ENCODE assay signal across 1 cellular context in genomic region chrX:1392376-1393130, GRCh38.
TF ChIP-seq lines count a peak whose summit lies in the region.

No MANE protein-coding gene starts in this region.

TF ChIP-seq in K562, 482 proteins besides CTCF, POLR2A, EP300 and RAD21 (continued from another document and continues in another):
- peak; percentile 92; the same call in 1 of the 2 replicates for TF ChIP-seq RREB1 (CRISPR knock-in tag; IDR thresholded peaks at IDR 0.05)
- no peak for TF ChIP-seq NFIC (IDR thresholded peaks at IDR 0.05)
- no peak for TF ChIP-seq NR0B1 (IDR thresholded peaks at IDR 0.05; ENCODE audit: partially characterized antibody)
- no peak for TF ChIP-seq FOSL1 (tag; conservative IDR thresholded peaks at IDR 0.05)
- TF ChIP-seq CREB3 (tag; conservative IDR thresholded peaks at IDR 0.05; ENCODE audit: low read depth) = peak; percentile 86
- peak; percentile 44; the same call in 1 of the 2 replicates for TF ChIP-seq ZBTB34 (CRISPR knock-in tag; IDR thresholded peaks at IDR 0.05)
- TF ChIP-seq IRF2 (CRISPR knock-in tag; IDR thresholded peaks at IDR 0.05) = no peak
- peak; percentile 66 for TF ChIP-seq HMGN3 (IDR thresholded peaks at IDR 0.05; ENCODE audit: borderline replicate concordance, extremely low read depth, insufficient read length, low read depth, low read length)
- peak in 1 of 2 experiments; percentile 90; a peak in 2 of 4 replicates for TF ChIP-seq NRF1 (conservative IDR thresholded peaks at IDR 0.05 in 1 of 2, IDR thresholded peaks at IDR 0.05 in 1 of 2)
- TF ChIP-seq ZNF655 (CRISPR knock-in tag; IDR thresholded peaks at IDR 0.05) = no peak
- TF ChIP-seq SRSF7 (optimal IDR thresholded peaks at IDR 0.05; ENCODE audit: low read depth, low read length) = no peak
- no peak for TF ChIP-seq MIER1 (IDR thresholded peaks at IDR 0.05; ENCODE audit: low read depth)
- TF ChIP-seq ZNF431 (CRISPR knock-in tag; IDR thresholded peaks at IDR 0.05) = no peak
- peak; percentile 75 for TF ChIP-seq CREB3L1 (IDR thresholded peaks at IDR 0.05; ENCODE audit: borderline replicate concordance, low read depth)
- no peak for TF ChIP-seq ZNF408 (CRISPR knock-in tag; IDR thresholded peaks at IDR 0.05; ENCODE audit: low read depth)
- TF ChIP-seq ZC3H8 (IDR thresholded peaks at IDR 0.05) = no peak
- TF ChIP-seq ZNF140 (CRISPR knock-in tag; IDR thresholded peaks at IDR 0.05) = no peak
- no peak for TF ChIP-seq ZZZ3 (IDR thresholded peaks at IDR 0.05)
- TF ChIP-seq ATF3 (IDR thresholded peaks at IDR 0.05) = no peak
- no peak for TF ChIP-seq ATF3 (CRISPR knock-in tag; conservative IDR thresholded peaks at IDR 0.05)
- TF ChIP-seq NFE2L1 (tag; IDR thresholded peaks at IDR 0.05; ENCODE audit: borderline replicate concordance, low read depth) = no peak
- TF ChIP-seq U2AF2 (optimal IDR thresholded peaks at IDR 0.05; ENCODE audit: low read depth, low read length) = no peak
- TF ChIP-seq ELF2 (CRISPR knock-in tag; IDR thresholded peaks at IDR 0.05) = peak; percentile 78
- TF ChIP-seq ZNF121 (CRISPR knock-in tag; conservative IDR thresholded peaks at IDR 0.05) = no peak
- TF ChIP-seq RCOR1 (IDR thresholded peaks at IDR 0.05; ENCODE audit: borderline replicate concordance in 1 of 2, low read depth in 2 of 2, low read length in 2 of 2) = no peak
- TF ChIP-seq SOX6 (IDR thresholded peaks at IDR 0.05) = peak; percentile 33; the same call in 1 of the 2 replicates
- TF ChIP-seq BRF2 (IDR thresholded peaks at IDR 0.05; ENCODE audit: borderline replicate concordance, insufficient read depth, insufficient read length) = no peak
- TF ChIP-seq POU5F1 (IDR thresholded peaks at IDR 0.05; ENCODE audit: borderline replicate concordance, low read depth, low read length, partially characterized antibody) = no peak
- no peak for TF ChIP-seq STAG1 (CRISPR knock-in tag; IDR thresholded peaks at IDR 0.05; ENCODE audit: borderline replicate concordance)
- TF ChIP-seq HSF4 (CRISPR knock-in tag; IDR thresholded peaks at IDR 0.05; ENCODE audit: borderline replicate concordance) = peak; percentile 69; the same call in 1 of the 2 replicates
- no peak for TF ChIP-seq ZC3H4 (CRISPR knock-in tag; IDR thresholded peaks at IDR 0.05; ENCODE audit: borderline replicate concordance)
- no peak for TF ChIP-seq CBFB (CRISPR knock-in tag; IDR thresholded peaks at IDR 0.05)
